Comparison of ENCODE assay signal across 34 cellular contexts in the genomic region with DNA sequence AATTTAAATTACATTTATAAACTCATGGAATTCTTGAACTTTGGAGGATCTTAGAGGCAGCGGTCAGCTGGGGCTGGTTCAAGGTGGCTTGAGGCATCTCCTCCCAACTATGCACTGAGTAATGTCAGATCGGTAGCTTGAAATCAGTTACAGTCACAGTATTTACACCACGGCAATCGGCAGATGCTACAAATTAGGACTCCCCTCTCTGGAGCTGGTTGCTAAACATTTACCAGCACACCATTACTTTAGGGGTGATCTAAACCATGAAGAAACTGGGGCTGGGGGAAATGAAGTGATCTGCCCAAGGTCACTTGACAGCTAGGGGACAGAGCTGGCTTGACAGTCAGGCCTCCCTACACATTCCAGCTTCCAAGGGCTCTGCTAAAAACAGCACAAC.
"Had no signal": no experiment of that assay in that cellular context is flagged by ENCODE, and none has a peak within 500 bp of the region (broad histone marks: within the 10 kb centered on the region; RNA-seq: fewer than 3 reads in every experiment).

No MANE protein-coding gene starts in this region.

- H3K36me3 ChIP-seq: adrenal gland, brain microvascular endothelial cell, breast epithelium had no signal

- H3K27me3 ChIP-seq: adrenal gland, body of pancreas, brain microvascular endothelial cell, breast epithelium had no signal

- H3K4me1 ChIP-seq: adrenal gland, body of pancreas, breast epithelium had no signal

- H3K9me3 ChIP-seq: adrenal gland, body of pancreas, breast epithelium had no signal

- DNase-seq: activated B cell treated with CpG ODN at 0.5 μM for 24 hours; activated CD4-positive, alpha-beta memory T cell treated with anti-CD3 and anti-CD28 coated beads for 36 hours; activated CD4-positive, alpha-beta T cell treated with anti-CD3 and anti-CD28 coated beads for 4 hours; activated CD4-positive, alpha-beta T cell treated with anti-CD3 and anti-CD28 coated beads, Interleukin-2, amount 10 ng/mL, durations not matched to agents 24 days and 14 days; activated CD4-positive, alpha-beta T cell treated with anti-CD3 and anti-CD28 coated beads, Interleukin-2, amount 50 U/mL, for 1 hour; activated CD4-positive, alpha-beta T cell treated with anti-CD3 and anti-CD28 coated beads, Interleukin-2, amount 50 U/mL, for 4 hours; activated CD4-positive, CD25-positive, alpha-beta regulatory T cell treated with anti-CD3 and anti-CD28 coated beads, Interleukin-2, amount 50 U/mL, for 72 hours; activated CD8-positive, alpha-beta memory T cell treated with anti-CD3 and anti-CD28 coated beads, Interleukin-2, amount 50 U/mL, for 4 hours; activated CD8-positive, alpha-beta T cell treated with anti-CD3 and anti-CD28 coated beads for 36 hours; activated effector memory CD4-positive, alpha-beta T cell treated with anti-CD3 and anti-CD28 coated beads, Interleukin-2, amount 50 U/mL, for 16 hours; activated gamma-delta T cell treated with Interleukin-2 at 50 U/mL for 16 hours; activated naive CD4-positive, alpha-beta T cell; activated naive CD4-positive, alpha-beta T cell treated with anti-CD3 and anti-CD28 coated beads for 36 hours; activated naive CD4-positive, alpha-beta T cell treated with anti-CD3 and anti-CD28 coated beads, Interleukin-2, amount 50 U/mL, for 16 hours; activated naive CD8-positive, alpha-beta T cell treated with anti-CD3 and anti-CD28 coated beads for 36 hours; activated T-cell treated with anti-CD3 and anti-CD28 coated beads for 4 hours; activated T-cell treated with anti-CD3 and anti-CD28 coated beads, Interleukin-2, amount 50 U/mL, for 1 hour; activated T-cell treated with anti-CD3 and anti-CD28 coated beads, Interleukin-2, amount 50 U/mL, for 4 hours; activated T-cell treated with anti-CD3 and anti-CD28 coated beads, Interleukin-2, amount 50 U/mL, for 72 hours; adrenal gland; amniotic stem cell; aorta; body of pancreas; brain microvascular endothelial cell; caudate nucleus; cerebellar nuclear complex; T-helper 2 cell; T-helper 9 cell had no signal

- FAIRE-seq: astrocyte, TTC549 had no signal

- H3K27ac ChIP-seq: adrenal gland, body of pancreas, brain microvascular endothelial cell, breast epithelium, VCaP had no signal

- ATAC-seq: activated CD8-positive, alpha-beta T cell treated with anti-CD3 and anti-CD28 coated beads for 36 hours; activated naive CD4-positive, alpha-beta T cell treated with anti-CD3 and anti-CD28 coated beads, Interleukin-2, amount 50 U/mL, for 72 hours; activated T-cell treated with anti-CD3 and anti-CD28 coated beads, Interleukin-2, amount 50 U/mL, for 4 hours; activated T-cell treated with anti-CD3 and anti-CD28 coated beads, Interleukin-2, amount 50 U/mL, for 72 hours; activated T-helper 17 cell treated with anti-CD3 and anti-CD28 coated beads, Interleukin-2, amount 50 U/mL, for 72 hours; body of pancreas had no signal

- H3K4me3 ChIP-seq: adrenal gland, body of pancreas, breast epithelium had no signal
